Comparison of ENCODE assay signal across 8 cellular contexts in genomic region chr9:37903581-37903830, GRCh38. TPM values are rescaled to one million over a fixed set of nuclear protein-coding genes. Genes with fewer than 3 reads are reported as not detected.
DNase-seq lines count a peak whose midpoint lies in the region; ATAC-seq, FAIRE-seq and TF ChIP-seq lines count a peak whose summit lies in the region.

No MANE protein-coding gene starts in this region.

- H3K27ac Mint-ChIP-seq in Caco-2 (ENCODE audit: unreplicated experiment) (peak overlapping the region; percentile 91), astrocyte (ENCODE audit: unreplicated experiment) (no peak overlapping the region)

- ATAC-seq in GM21447 (IDR thresholded peaks at IDR 0.05; ENCODE audit: unreplicated experiment) = peak; percentile 38

- no peak for FAIRE-seq in astrocyte (lab: Jason Lieb, UNC)
- FAIRE-seq in keratinocyte (lab: Jason Lieb, UNC) = no peak

- H3K9me3 Mint-ChIP-seq in Caco-2 (ENCODE audit: unreplicated experiment) (no peaks in the 10 kb centered on the region), astrocyte (ENCODE audit: unreplicated experiment) (no peaks in the 10 kb centered on the region)

- no peak for TF ChIP-seq EP300 in stomach (IDR thresholded peaks at IDR 0.05)

- peaks cover 32% of the 10 kb centered on the region for H4K20me1 ChIP-seq in astrocyte (ENCODE audit: insufficient read depth, low read length)
- H4K20me1 ChIP-seq in keratinocyte (ENCODE audit: control insufficient read depth, extremely low read depth, insufficient read depth, low read length) = no peaks in the 10 kb centered on the region

- dilution Hi-C loops in keratinocyte (cut with MboI; ENCODE audit: extremely low pct_ligation_motif_present, low sequenced_read_pairs) = no loop called here

- peak overlapping the region; percentile 81 for H3K4me3 ChIP-seq in Caco-2 (ENCODE audit: low read depth, low read length)
- H3K4me3 ChIP-seq in Jurkat, Clone E6-1 (ENCODE audit: low read length) = peak overlapping the region; percentile 86
- peak overlapping the region; percentile 92 for H3K4me3 ChIP-seq in astrocyte (ENCODE audit: insufficient read depth, low read depth, low read length)
- peak overlapping the region; percentile 76 to 95 (median 93) for H3K4me3 ChIP-seq in keratinocyte (ENCODE audit: control insufficient read depth in 2 of 3, extremely low read depth in 1 of 3, insufficient read depth in 2 of 3, low read depth in 1 of 3, low read length in 3 of 3)
- H3K4me3 ChIP-seq in stomach = peak overlapping the region; percentile 81 to 98 (median 96)

- peak; percentile 61 to 76 for DNase-seq in Caco-2
- DNase-seq in Jurkat, Clone E6-1 (ENCODE audit: low read depth, low spot score) = no peak
- DNase-seq in astrocyte (ENCODE audit: low read depth) = no peak
- DNase-seq in keratinocyte (ENCODE audit: low read depth, low spot score) = no peak
- no peak for DNase-seq in stomach
- DNase-seq in NCI-H526 treated with DMSO at 0.1 percent for 48 hours (lab: John Stamatoyannopoulos, UW) = no peak
- no peak for DNase-seq in HK-2 (ENCODE audit: unreplicated experiment)

- CTCF ChIA-PET in Caco-2 (lab: Charles Lee) = interaction anchor here (1.4 kb wide), 1 partner anchor 10 kb away, joined by 4 read pairs; no protein-coding TSS in a partner anchor

- no peaks in the 10 kb centered on the region for H3K27me3 ChIP-seq in Caco-2 (replicated peaks; ENCODE audit: control insufficient read depth, insufficient read depth, low read length)
- no peaks in the 10 kb centered on the region for H3K27me3 ChIP-seq in astrocyte (ENCODE audit: insufficient read depth, low read length)
- H3K27me3 ChIP-seq in keratinocyte (ENCODE audit: control insufficient read depth, extremely low read depth, insufficient read depth, low read length) = no peaks in the 10 kb centered on the region
- H3K27me3 ChIP-seq in stomach = no peaks in the 10 kb centered on the region

- H3K36me3 ChIP-seq in Caco-2 (ENCODE audit: control insufficient read depth, insufficient read depth, low read length) = no peaks in the 10 kb centered on the region
- H3K36me3 ChIP-seq in astrocyte (ENCODE audit: insufficient read depth, low read length) = no peaks in the 10 kb centered on the region
- H3K36me3 ChIP-seq in keratinocyte (ENCODE audit: control insufficient read depth in 2 of 2, extremely low read depth in 1 of 2, insufficient read depth in 2 of 2, low read length in 2 of 2) = peaks cover 4 to 5% of the 10 kb centered on the region in 2 experiments
- peaks cover 10 to 20% (median 12%) of the 10 kb centered on the region in 4 donors for H3K36me3 ChIP-seq in stomach

- intact Hi-C loops in Caco-2 (cut with micrococcal nuclease; ENCODE audit: unreplicated experiment) = loop anchor here (5.0 to 10.0 kb wide), 3 partner anchors 119 to 436 kb away; partner anchors contain the start of genes EXOSC3 and ZBTB5
- intact Hi-C loops in stomach (cut with DNase I; ENCODE audit: low total_unique reads) = no loop called here

- no peaks in the 10 kb centered on the region for H3K9me1 ChIP-seq in keratinocyte (ENCODE audit: control insufficient read depth, extremely low read depth, insufficient read depth, low read length)

- H2AFZ ChIP-seq in astrocyte (ENCODE audit: low read depth, low read length) = peak overlapping the region; percentile 77
- H2AFZ ChIP-seq in keratinocyte (ENCODE audit: control insufficient read depth, low read length) = peak overlapping the region; percentile 79

- 0 to 2% (median 0%) methylated on average over 7 to 20 of the region's 20 CpGs for WGBS in stomach, 5 donors

- H3K9ac ChIP-seq in astrocyte (ENCODE audit: low read length) (peak overlapping the region; percentile 87), keratinocyte (ENCODE audit: control insufficient read depth, extremely low read depth, insufficient read depth, low read length) (peak overlapping the region; percentile 85)

- peak overlapping the region; percentile 90 for H3K4me2 ChIP-seq in astrocyte (ENCODE audit: low read length)
- H3K4me2 ChIP-seq in keratinocyte (ENCODE audit: control insufficient read depth, extremely low read depth, insufficient read depth, low read depth, low read length) = peak overlapping the region; percentile 86

- POLR2A ChIA-PET in Caco-2 (lab: Charles Lee) = interaction anchor here (0.8 kb wide), 1 partner anchor 438 kb away, joined by 10 read pairs; the partner anchor contains the start of gene ZBTB5

- H3K4me1 ChIP-seq in Caco-2 (peaks cover 22% of the 10 kb centered on the region), astrocyte (ENCODE audit: insufficient read depth, low read length) (peaks cover 20% of the 10 kb centered on the region), keratinocyte (ENCODE audit: control insufficient read depth, extremely low read depth, insufficient read depth, low read length) (peaks cover 22% of the 10 kb centered on the region), stomach (peaks cover 10 to 35% (median 31%) of the 10 kb centered on the region in 4 donors)

- peaks cover 41% of the 10 kb centered on the region for H3K79me2 ChIP-seq in astrocyte (ENCODE audit: insufficient read depth, low read length)
- H3K79me2 ChIP-seq in keratinocyte (ENCODE audit: control insufficient read depth, insufficient read depth, low read length) = peaks cover 35% of the 10 kb centered on the region

- TF ChIP-seq CTCF in Caco-2 (IDR thresholded peaks at IDR 0.05; ENCODE audit: insufficient read depth in 1 of 2, low read depth in 1 of 2, low read length in 1 of 2, severe bottlenecking in 1 of 2, unreplicated experiment in 1 of 2) (no peak), astrocyte (IDR thresholded peaks at IDR 0.05; ENCODE audit: insufficient read depth, low read depth, low read length) (no peak), keratinocyte (optimal IDR thresholded peaks at IDR 0.05 in 1 of 3, IDR thresholded peaks at IDR 0.05 in 1 of 3, conservative IDR thresholded peaks at IDR 0.05 in 1 of 3; ENCODE audit: extremely low read depth in 1 of 3, insufficient read depth in 2 of 3, low read length in 3 of 3) (no peak), stomach (IDR thresholded peaks at IDR 0.05) (no peak)

- H3K4me1 Mint-ChIP-seq in Caco-2 (ENCODE audit: low read depth, unreplicated experiment) (peaks cover 17% of the 10 kb centered on the region), astrocyte (ENCODE audit: low read depth, unreplicated experiment) (peaks cover 21% of the 10 kb centered on the region)

- no peak for TF ChIP-seq POLR2A in stomach (IDR thresholded peaks at IDR 0.05)

- TSS peak; percentile 49 for BruUV-seq in Caco-2 (replicated peaks; lab: Mats Ljungman, UMichigan)

- peak overlapping the region; percentile 73 for H3K27ac ChIP-seq in astrocyte (ENCODE audit: low read depth, low read length)
- H3K27ac ChIP-seq in keratinocyte (ENCODE audit: control insufficient read depth, insufficient read depth, low read length) = peak overlapping the region; percentile 80
- H3K27ac ChIP-seq in stomach = peak overlapping the region; percentile 89 to 94 (median 91)

- H3K36me3 Mint-ChIP-seq in Caco-2 (ENCODE audit: insufficient read depth, unreplicated experiment) (peaks cover 27% of the 10 kb centered on the region), astrocyte (ENCODE audit: low read depth, unreplicated experiment) (peaks cover 3% of the 10 kb centered on the region)

- H3K27me3 Mint-ChIP-seq in Caco-2 (ENCODE audit: insufficient read depth, unreplicated experiment) = no peaks in the 10 kb centered on the region
- H3K27me3 Mint-ChIP-seq in astrocyte (ENCODE audit: low read depth, unreplicated experiment) = no peaks in the 10 kb centered on the region

- H3K4me3 Mint-ChIP-seq in Caco-2 (ENCODE audit: unreplicated experiment) = peak overlapping the region; percentile 77
- H3K4me3 Mint-ChIP-seq in astrocyte (ENCODE audit: unreplicated experiment) = peak overlapping the region; percentile 93

- H3K9me3 ChIP-seq in Caco-2 = no peaks in the 10 kb centered on the region
- H3K9me3 ChIP-seq in astrocyte (ENCODE audit: insufficient read depth, low read depth, low read length) = no peaks in the 10 kb centered on the region
- H3K9me3 ChIP-seq in keratinocyte (ENCODE audit: control insufficient read depth, low read depth, low read length) = no peaks in the 10 kb centered on the region
- H3K9me3 ChIP-seq in stomach = no peaks in the 10 kb centered on the region

RNA-seq across cellular contexts. Expression of gene SLC25A51, which starts 0.4 kb away (rescaled TPM):
- total RNA-seq in Caco-2 (2022) = 29.1 and 29.3 TPM in 2 replicates
- 9.0 TPM for polyA plus RNA-seq in Jurkat, Clone E6-1 (2012; ENCODE audit: insufficient read depth, insufficient read length)
- total RNA-seq in astrocyte = 37.1 and 39.6 TPM in 2 replicates
- 19.5 to 31.8 TPM (median 22.2 TPM) in 3 replicates for polyA plus RNA-seq in keratinocyte
- polyA plus RNA-seq in keratinocyte (2011; ENCODE audit: low read depth) = 2.2 TPM
- 15.5 and 23.1 TPM in 2 replicates for polyA plus RNA-seq in keratinocyte (2011; cell fraction: cytosol; rRNA removed)
- polyA plus RNA-seq in keratinocyte (2011; cell fraction: nucleus; rRNA removed) = 22.0 and 22.4 TPM in 2 replicates
- polyA plus RNA-seq in keratinocyte (2012; ENCODE audit: low replicate concordance) = 10.5 and 15.1 TPM in 2 replicates
- 39.0 to 66.1 TPM (median 46.3 TPM) in 3 replicates for polyA minus RNA-seq in keratinocyte
- 34.7 TPM for polyA minus RNA-seq in keratinocyte (2011; cell fraction: cytosol; rRNA and poly(A)+ RNA removed)
- polyA minus RNA-seq in keratinocyte (2011; cell fraction: nucleus; rRNA and poly(A)+ RNA removed) = 20.3 and 47.3 TPM in 2 replicates
- 10 to 100 TPM in 4 of 5 donors, 1 to 10 TPM in 1; 8.4 to 41.5 (median 15.2) TPM for total RNA-seq in stomach
- 1 to 10 TPM; 3.5 to 7.5 (median 5.2) TPM for polyA plus RNA-seq in stomach

Comparison
In these comparisons a context has a peak if more than half of its experiments do, and no peak if none do; other contexts are left out.
1. DNase-seq: peak in Caco-2 (2 of 2); none in Jurkat, Clone E6-1 (single experiment), astrocyte (single experiment), keratinocyte (single experiment), stomach (single experiment), NCI-H526 treated with DMSO at 0.1 percent for 48 hours (single experiment) and HK-2 (single experiment).
2. Peak in every context shown above with its lines, with median percentiles within 50 percentile points of each other: H3K4me3 ChIP-seq and H3K27ac ChIP-seq.